In genomic region chr7:22695476-22696132, GRCh38 we compare ENCODE assay signal across 17 cellular contexts. TPM values are rescaled to one million over a fixed set of nuclear protein-coding genes. Genes with fewer than 3 reads are reported as not detected.
DNase-seq lines count a peak whose midpoint lies in the region; ATAC-seq and TF ChIP-seq lines count a peak whose summit lies in the region.
"Had no signal": no experiment of that assay in that cellular context is flagged by ENCODE, and none has a peak within 500 bp of the region (broad histone marks: within the 10 kb centered on the region; RNA-seq: fewer than 3 reads in every experiment).

No MANE protein-coding gene starts in this region.

- POLR2A ChIA-PET in SK-N-SH (lab: Yijun Ruan, JAX): no interaction called here
- POLR2A ChIA-PET in activated naive CD8-positive, alpha-beta T cell treated with anti-CD3 and anti-CD28 coated beads, Interleukin-2, amount 10 ng/mL, durations not matched to agents 7 days and 5 days (lab: Charles Lee): interaction anchor here (4.2 kb wide), 1 partner anchor 18 kb away, joined by 39 read pairs; no protein-coding TSS in a partner anchor

- H2AFZ ChIP-seq in SK-N-SH (ENCODE audit: low read depth): peak overlapping the region; percentile 38; the same call in 1 of the 2 replicates

- no peak overlapping the region for H3K9ac ChIP-seq in SK-N-SH

- TF ChIP-seq RAD21 in SK-N-SH (IDR thresholded peaks at IDR 0.05; ENCODE audit: low read length): no peak

- TF ChIP-seq CTCF in SK-N-SH (IDR thresholded peaks at IDR 0.05) (no peak), thyroid gland (IDR thresholded peaks at IDR 0.05) (no peak), gastroesophageal sphincter (IDR thresholded peaks at IDR 0.05) (no peak)

- peak overlapping the region; percentile 28 for H3K4me3 Mint-ChIP-seq in activated naive CD8-positive, alpha-beta T cell treated with anti-CD3 and anti-CD28 coated beads, Interleukin-2, amount 10 ng/mL, durations not matched to agents 7 days and 5 days
- no peak overlapping the region for H3K4me3 Mint-ChIP-seq in activated naive CD8-positive, alpha-beta T cell treated with anti-CD3 and anti-CD28 coated beads for 36 hours
- no peak overlapping the region for H3K4me3 Mint-ChIP-seq in dendritic cell treated with granulocyte-macrophage colony-stimulating factor and Interleukin-4, amounts not matched to agents 40 ng/mL and 50 ng/mL, for 4 days

- 12% methylated on average over 5 of the region's 5 CpGs for WGBS in SK-N-SH (ENCODE audit: low lambda C conversion rate)
- WGBS in thyroid gland, 2 donors: 70 to 79% methylated on average over 5 of the region's 5 CpGs
- WGBS in gastroesophageal sphincter (ENCODE audit: low coverage in 1 of 2), 2 donors: 89 to 90% methylated on average over 3 to 5 of the region's 5 CpGs

- ATAC-seq in SK-N-SH treated with all-trans-retinoic acid at 6 μM for 48 hours (no peak), gastroesophageal sphincter (no peak), GM21723 (IDR thresholded peaks at IDR 0.05; ENCODE audit: unreplicated experiment) (no peak)
- no peak for ATAC-seq in activated naive CD8-positive, alpha-beta T cell treated with anti-CD3 and anti-CD28 coated beads, Interleukin-2, amount 10 ng/mL, durations not matched to agents 7 days and 5 days (ENCODE audit: low read depth)
- ATAC-seq: Panc1, Right ventricle myocardium inferior had no signal

- H4K20me1 ChIP-seq in SK-N-SH (ENCODE audit: insufficient read depth): no peaks in the 10 kb centered on the region
- H4K20me1 ChIP-seq: BLaER1 treated with 17β-estradiol and CSF1 and Interleukin-3, amounts not matched to agents 10 nM and 100 nM had no signal

- H3K4me1 ChIP-seq in SK-N-SH (ENCODE audit: control insufficient read depth in 1 of 2, insufficient read depth in 2 of 2, low read depth in 1 of 2, low read length in 1 of 2): no peaks in the 10 kb centered on the region
- peaks cover 22% of the 10 kb centered on the region in 2 donors for H3K4me1 ChIP-seq in thyroid gland
- no peaks in the 10 kb centered on the region for H3K4me1 ChIP-seq in gastroesophageal sphincter

- DNase-seq in SK-N-SH (no peak), thyroid gland (peak; percentile 39)
- no peak for DNase-seq in activated naive CD8-positive, alpha-beta T cell treated with anti-CD3 and anti-CD28 coated beads, Interleukin-2, amount 10 ng/mL, durations not matched to agents 7 days and 5 days
- no peak for DNase-seq in activated naive CD8-positive, alpha-beta T cell treated with anti-CD3 and anti-CD28 coated beads for 36 hours
- DNase-seq: DMS 273 treated with DMSO at 0.1 percent for 48 hours, KG1, NCI-H1105 treated with DMSO at 0.1 percent for 48 hours, NCI-H187 treated with DMSO at 0.1 percent for 48 hours, NCI-H774 had no signal

- H3K9me3 ChIP-seq in SK-N-SH (no peaks in the 10 kb centered on the region), thyroid gland (no peaks in the 10 kb centered on the region), gastroesophageal sphincter (no peaks in the 10 kb centered on the region)
- H3K9me3 ChIP-seq: BLaER1 treated with 17β-estradiol and CSF1 and Interleukin-3, amounts not matched to agents 10 nM and 100 nM had no signal

- H3K4me2 ChIP-seq in SK-N-SH: no peak overlapping the region

- CTCF ChIA-PET in SK-N-SH (lab: Yijun Ruan, JAX): interaction anchor here (1.5 kb wide), 1 partner anchor 612 kb away, joined by 5 read pairs; no protein-coding TSS in a partner anchor

- H3K9me2 ChIP-seq in SK-N-SH: no peaks in the 10 kb centered on the region

- H3K27me3 ChIP-seq in SK-N-SH (ENCODE audit: insufficient read depth) (no peaks in the 10 kb centered on the region; the same call in 1 of the 2 replicates), thyroid gland (no peaks in the 10 kb centered on the region), gastroesophageal sphincter (no peaks in the 10 kb centered on the region)
- H3K27me3 ChIP-seq: BLaER1 treated with 17β-estradiol and CSF1 and Interleukin-3, amounts not matched to agents 10 nM and 100 nM had no signal

- H3K36me3 ChIP-seq in SK-N-SH (replicated peaks in 1 of 2; ENCODE audit: control insufficient read depth in 1 of 2, insufficient read depth in 2 of 2, low read length in 1 of 2) (no peaks in the 10 kb centered on the region), thyroid gland (no peaks in the 10 kb centered on the region), gastroesophageal sphincter (no peaks in the 10 kb centered on the region)
- H3K36me3 ChIP-seq: BLaER1 treated with 17β-estradiol and CSF1 and Interleukin-3, amounts not matched to agents 10 nM and 100 nM had no signal

- intact Hi-C loops in dendritic cell treated with granulocyte-macrophage colony-stimulating factor and Interleukin-4, amounts not matched to agents 40 ng/mL and 50 ng/mL, for 4 days (cut with micrococcal nuclease): no loop called here
- intact Hi-C loops in thyroid gland (cut with DNase I): no loop called here

- peaks cover 1% of the 10 kb centered on the region for H3K9me3 Mint-ChIP-seq in activated naive CD8-positive, alpha-beta T cell treated with anti-CD3 and anti-CD28 coated beads, Interleukin-2, amount 10 ng/mL, durations not matched to agents 7 days and 5 days
- H3K9me3 Mint-ChIP-seq in activated naive CD8-positive, alpha-beta T cell treated with anti-CD3 and anti-CD28 coated beads for 36 hours: peaks cover 5% of the 10 kb centered on the region
- no peaks in the 10 kb centered on the region for H3K9me3 Mint-ChIP-seq in dendritic cell treated with granulocyte-macrophage colony-stimulating factor and Interleukin-4, amounts not matched to agents 40 ng/mL and 50 ng/mL, for 4 days

- no peaks in the 10 kb centered on the region for H3K79me2 ChIP-seq in SK-N-SH (ENCODE audit: insufficient read depth)

- H3K36me3 Mint-ChIP-seq in activated naive CD8-positive, alpha-beta T cell treated with anti-CD3 and anti-CD28 coated beads, Interleukin-2, amount 10 ng/mL, durations not matched to agents 7 days and 5 days: peaks cover 14% of the 10 kb centered on the region
- peaks cover 2% of the 10 kb centered on the region for H3K36me3 Mint-ChIP-seq in activated naive CD8-positive, alpha-beta T cell treated with anti-CD3 and anti-CD28 coated beads for 36 hours
- no peaks in the 10 kb centered on the region for H3K36me3 Mint-ChIP-seq in dendritic cell treated with granulocyte-macrophage colony-stimulating factor and Interleukin-4, amounts not matched to agents 40 ng/mL and 50 ng/mL, for 4 days (ENCODE audit: low read depth)

- H3K27ac ChIP-seq in SK-N-SH (ENCODE audit: low read depth in 2 of 2, low read length in 1 of 2) (0 out of 4 replicates have a peak overlapping the region, but pooled peaks of 1 of the 2 experiments have one; percentile 7), thyroid gland (peak overlapping the region; percentile 56 to 73 (median 59)), gastroesophageal sphincter (no peak overlapping the region)
- H3K27ac ChIP-seq: 22Rv1 had no signal

- peaks cover 3% of the 10 kb centered on the region for H3F3A ChIP-seq in SK-N-SH (replicated peaks; ENCODE audit: insufficient read depth)

- H3K27me3 Mint-ChIP-seq in activated naive CD8-positive, alpha-beta T cell treated with anti-CD3 and anti-CD28 coated beads, Interleukin-2, amount 10 ng/mL, durations not matched to agents 7 days and 5 days: peaks cover 6% of the 10 kb centered on the region
- peaks cover 20% of the 10 kb centered on the region for H3K27me3 Mint-ChIP-seq in activated naive CD8-positive, alpha-beta T cell treated with anti-CD3 and anti-CD28 coated beads for 36 hours
- peaks cover 17% of the 10 kb centered on the region for H3K27me3 Mint-ChIP-seq in dendritic cell treated with granulocyte-macrophage colony-stimulating factor and Interleukin-4, amounts not matched to agents 40 ng/mL and 50 ng/mL, for 4 days

- no peak for TF ChIP-seq EP300 in SK-N-SH (IDR thresholded peaks at IDR 0.05; ENCODE audit: borderline replicate concordance in 1 of 2, low read depth in 1 of 2, low read length in 1 of 2)
- no peak for TF ChIP-seq EP300 in gastroesophageal sphincter (IDR thresholded peaks at IDR 0.05)

- peak overlapping the region; percentile 51 for H3K27ac Mint-ChIP-seq in activated naive CD8-positive, alpha-beta T cell treated with anti-CD3 and anti-CD28 coated beads, Interleukin-2, amount 10 ng/mL, durations not matched to agents 7 days and 5 days
- no peak overlapping the region for H3K27ac Mint-ChIP-seq in activated naive CD8-positive, alpha-beta T cell treated with anti-CD3 and anti-CD28 coated beads for 36 hours
- peak overlapping the region; percentile 13 for H3K27ac Mint-ChIP-seq in dendritic cell treated with granulocyte-macrophage colony-stimulating factor and Interleukin-4, amounts not matched to agents 40 ng/mL and 50 ng/mL, for 4 days

- H3K4me1 Mint-ChIP-seq in activated naive CD8-positive, alpha-beta T cell treated with anti-CD3 and anti-CD28 coated beads, Interleukin-2, amount 10 ng/mL, durations not matched to agents 7 days and 5 days: peaks cover 61% of the 10 kb centered on the region
- H3K4me1 Mint-ChIP-seq in activated naive CD8-positive, alpha-beta T cell treated with anti-CD3 and anti-CD28 coated beads for 36 hours: peaks cover 63% of the 10 kb centered on the region
- peaks cover 55% of the 10 kb centered on the region for H3K4me1 Mint-ChIP-seq in dendritic cell treated with granulocyte-macrophage colony-stimulating factor and Interleukin-4, amounts not matched to agents 40 ng/mL and 50 ng/mL, for 4 days (ENCODE audit: low read depth)

- TF ChIP-seq POLR2A in thyroid gland (IDR thresholded peaks at IDR 0.05): no peak
- no peak for TF ChIP-seq POLR2A in gastroesophageal sphincter (IDR thresholded peaks at IDR 0.05)

- H3K4me3 ChIP-seq in SK-N-SH (ENCODE audit: low read depth in 2 of 2, low read length in 1 of 2): no peak overlapping the region
- no peak overlapping the region for H3K4me3 ChIP-seq in thyroid gland (replicated peaks in 1 of 3)
- no peak overlapping the region for H3K4me3 ChIP-seq in gastroesophageal sphincter
- H3K4me3 ChIP-seq: BLaER1 treated with 17β-estradiol and CSF1 and Interleukin-3, amounts not matched to agents 10 nM and 100 nM had no signal

TF ChIP-seq in SK-N-SH, 30 proteins besides CTCF, POLR2A, EP300 and RAD21 (continues in another document):
- no peak for TF ChIP-seq RCOR1 (IDR thresholded peaks at IDR 0.05; ENCODE audit: low read length)
- no peak for TF ChIP-seq GATA2 (CRISPR knock-in tag; IDR thresholded peaks at IDR 0.05)
- TF ChIP-seq NRF1 (IDR thresholded peaks at IDR 0.05; ENCODE audit: low read depth, low read length): no peak

TF ChIP-seq in SK-N-SH treated with all-trans-retinoic acid at 6 μM for 48 hours, 23 proteins besides CTCF, POLR2A, EP300 and RAD21 (continues in another document):
- TF ChIP-seq CSDC2 (CRISPR knock-in tag; IDR thresholded peaks at IDR 0.05): no peak

RNA-seq across cellular contexts. Expression of gene IL6, which starts 31.4 kb away (rescaled TPM):
- 13.6 and 20.5 TPM in 2 replicates for polyA plus RNA-seq in SK-N-SH (2012; rRNA removed)
- polyA plus RNA-seq in SK-N-SH (2012; cell fraction: cytosol; rRNA removed): 15.4 and 22.0 TPM in 2 replicates
- 59.0 and 64.8 TPM in 2 replicates for polyA plus RNA-seq in SK-N-SH (2012; cell fraction: nucleus; rRNA removed)
- under 1 TPM; 0.64 to 0.99 TPM for total RNA-seq in activated naive CD8-positive, alpha-beta T cell treated with anti-CD3 and anti-CD28 coated beads, Interleukin-2, amount 10 ng/mL, durations not matched to agents 7 days and 5 days
- total RNA-seq in activated naive CD8-positive, alpha-beta T cell treated with anti-CD3 and anti-CD28 coated beads for 36 hours: under 1 TPM in 1 of 2 experiments, not detected in 1; 0.60 TPM
- total RNA-seq in thyroid gland (10 to 100 TPM in 1 of 4 donors, 1 to 10 TPM in 2, under 1 TPM in 1; 0.78 to 10.9 (median 3.7) TPM), gastroesophageal sphincter (10 to 100 TPM in 1 of 4 donors, under 1 TPM in 1, not detected in 2; 0.85 to 27.9 TPM)

Comparison
In these comparisons a context has a peak if more than half of its experiments do, and no peak if none do; other contexts are left out.
1. DNase-seq: peak in thyroid gland (2 of 2); none in SK-N-SH (single experiment), activated naive CD8-positive, alpha-beta T cell treated with anti-CD3 and anti-CD28 coated beads, Interleukin-2, amount 10 ng/mL, durations not matched to agents 7 days and 5 days (single experiment) and activated naive CD8-positive, alpha-beta T cell treated with anti-CD3 and anti-CD28 coated beads for 36 hours (single experiment).
2. H3K27ac ChIP-seq: peak in thyroid gland (3 of 3); none in gastroesophageal sphincter (0 of 4).